Comparison of ENCODE assay signal across 1 cellular context in genomic region chr2:99141110-99142108, GRCh38.
TF ChIP-seq lines count a peak whose summit lies in the region.

Gene C2orf15 (plus strand): TSS chr2:99141707. CDS start chr2:99150559, 8,852 bp downstream.

TF ChIP-seq in WTC11, 78 proteins besides CTCF, POLR2A, EP300 and RAD21 (continued from another document and continues in another):
- TF ChIP-seq GABPB1 (CRISPR knock-in tag; IDR thresholded peaks at IDR 0.05), result peak; percentile 32
- 0 out of 2 replicates have a peak, but pooled peaks have one; percentile 58 for TF ChIP-seq IRF1 (CRISPR knock-in tag; IDR thresholded peaks at IDR 0.05)
- peak; percentile 86; the same call in 1 of the 2 replicates for TF ChIP-seq SP1 (CRISPR knock-in tag; conservative IDR thresholded peaks at IDR 0.05)
- TF ChIP-seq NFATC4 (CRISPR knock-in tag; IDR thresholded peaks at IDR 0.05), result no peak
- no peak for TF ChIP-seq PRDM15 (CRISPR knock-in tag; IDR thresholded peaks at IDR 0.05)
- peak; percentile 57; the same call in 1 of the 2 replicates for TF ChIP-seq ZBTB21 (CRISPR knock-in tag; IDR thresholded peaks at IDR 0.05; ENCODE audit: borderline replicate concordance)
- TF ChIP-seq FOXP4 (CRISPR knock-in tag; IDR thresholded peaks at IDR 0.05), result 0 out of 2 replicates have a peak, but pooled peaks have one; percentile 31
- no peak for TF ChIP-seq ZNF423 (CRISPR knock-in tag; IDR thresholded peaks at IDR 0.05)
- peak; percentile 89 for TF ChIP-seq E2F5 (CRISPR knock-in tag; IDR thresholded peaks at IDR 0.05)
- TF ChIP-seq ZNF671 (CRISPR knock-in tag; IDR thresholded peaks at IDR 0.05), result no peak
- peak; percentile 33; the same call in 1 of the 2 replicates for TF ChIP-seq PREB (CRISPR knock-in tag; IDR thresholded peaks at IDR 0.05; ENCODE audit: borderline replicate concordance)
- TF ChIP-seq ZNF138 (CRISPR knock-in tag; conservative IDR thresholded peaks at IDR 0.05), result no peak
- TF ChIP-seq ZSCAN18 (CRISPR knock-in tag; IDR thresholded peaks at IDR 0.05), result no peak
- TF ChIP-seq ERG (CRISPR knock-in tag; IDR thresholded peaks at IDR 0.05), result no peak
- TF ChIP-seq NFE2L1 (CRISPR knock-in tag; IDR thresholded peaks at IDR 0.05), result 0 out of 2 replicates have a peak, but pooled peaks have one; percentile 9
- TF ChIP-seq AR (CRISPR knock-in tag; IDR thresholded peaks at IDR 0.05), result no peak
- TF ChIP-seq NR2C2 (CRISPR knock-in tag; IDR thresholded peaks at IDR 0.05), result no peak
- 0 out of 2 replicates have a peak, but pooled peaks have one; percentile 1 for TF ChIP-seq HMGXB4 (CRISPR knock-in tag; IDR thresholded peaks at IDR 0.05)
- peak; percentile 49; the same call in 1 of the 2 replicates for TF ChIP-seq ZNF121 (CRISPR knock-in tag; IDR thresholded peaks at IDR 0.05)
- TF ChIP-seq CBFB (CRISPR knock-in tag; IDR thresholded peaks at IDR 0.05; ENCODE audit: low read depth), result no peak
- 0 out of 2 replicates have a peak, but pooled peaks have one; percentile 55 for TF ChIP-seq STAT6 (CRISPR knock-in tag; conservative IDR thresholded peaks at IDR 0.05; ENCODE audit: low read depth)
- no peak for TF ChIP-seq ZNF425 (CRISPR knock-in tag; conservative IDR thresholded peaks at IDR 0.05)
- peak; percentile 63 for TF ChIP-seq MAX (CRISPR knock-in tag; IDR thresholded peaks at IDR 0.05)
- TF ChIP-seq MXD4 (CRISPR knock-in tag; IDR thresholded peaks at IDR 0.05; ENCODE audit: borderline replicate concordance), result no peak
- 0 out of 2 replicates have a peak, but pooled peaks have one; percentile 27 for TF ChIP-seq ZNF232 (CRISPR knock-in tag; IDR thresholded peaks at IDR 0.05)
- peak; percentile 57; the same call in 1 of the 2 replicates for TF ChIP-seq E2F4 (CRISPR knock-in tag; IDR thresholded peaks at IDR 0.05; ENCODE audit: borderline replicate concordance, low read depth)
- TF ChIP-seq OVOL2 (CRISPR knock-in tag; IDR thresholded peaks at IDR 0.05; ENCODE audit: borderline replicate concordance), result no peak
- no peak for TF ChIP-seq SMAD4 (CRISPR knock-in tag; IDR thresholded peaks at IDR 0.05)
